ENCODE assay signal across 12 cellular contexts in genomic region chr1:39182804-39183203, GRCh38. TPM values are rescaled to one million over a fixed set of nuclear protein-coding genes. Genes with fewer than 3 reads are reported as not detected.
DNase-seq lines count a peak whose midpoint lies in the region; ATAC-seq, FAIRE-seq and TF ChIP-seq lines count a peak whose summit lies in the region.
"Had no signal": no experiment of that assay in that cellular context is flagged by ENCODE, and none has a peak within 500 bp of the region (broad histone marks: within the 10 kb centered on the region; RNA-seq: fewer than 3 reads in every experiment).

No MANE protein-coding gene starts in this region.

- POLR2A ChIA-PET in activated CD4-positive, alpha-beta T cell treated with anti-CD3 and anti-CD28 coated beads for 36 hours (lab: Charles Lee) = no interaction called here
- POLR2A ChIA-PET in activated CD4-positive, alpha-beta memory T cell treated with anti-CD3 and anti-CD28 coated beads for 36 hours (lab: Charles Lee) = interaction anchor here (1.1 kb wide), 1 partner anchor 80 kb away, joined by 3 read pairs; no protein-coding TSS in a partner anchor
- POLR2A ChIA-PET in RWPE1 (lab: Yijun Ruan, JAX; ENCODE audit: low non-redundant PET) = no interaction called here

- H3K9me3 ChIP-seq in keratinocyte (ENCODE audit: control insufficient read depth, low read depth, low read length) = no peaks in the 10 kb centered on the region
- H3K9me3 ChIP-seq: Caco-2 had no signal

- peaks cover 62% of the 10 kb centered on the region for H3K79me2 ChIP-seq in keratinocyte (ENCODE audit: control insufficient read depth, insufficient read depth, low read length)

- peaks cover 0 to 7% of the 10 kb centered on the region in 2 experiments for H3K36me3 ChIP-seq in keratinocyte (ENCODE audit: control insufficient read depth in 2 of 2, extremely low read depth in 1 of 2, insufficient read depth in 2 of 2, low read length in 2 of 2)
- H3K36me3 ChIP-seq: cardiac muscle cell had no signal

- no peak for ATAC-seq in activated CD4-positive, alpha-beta T cell treated with anti-CD3 and anti-CD28 coated beads for 36 hours
- no peak for ATAC-seq in stimulated activated naive B cell treated with anti-CD40 and anti-IgM and Interleukin-4, amounts not matched to agents 10 μg/mL and 1 μg/mL and 100 μg/mL, for 72 hours (replicated peaks)
- no peak for ATAC-seq in GM19395 (IDR thresholded peaks at IDR 0.05; ENCODE audit: unreplicated experiment)

- intact Hi-C loops in activated CD4-positive, alpha-beta T cell treated with anti-CD3 and anti-CD28 coated beads for 36 hours (cut with DNase I, micrococcal nuclease) = loop anchor here (1.0 to 5.0 kb wide), 5 partner anchors 34 to 309 kb away; partner anchors contain the start of gene BMP8A (in 1 of the 2)
- intact Hi-C loops in activated CD4-positive, alpha-beta memory T cell treated with anti-CD3 and anti-CD28 coated beads for 36 hours (cut with micrococcal nuclease) = loop anchor here (1.0 kb wide), 3 partner anchors 9 to 81 kb away; no protein-coding TSS in a partner anchor

- H3K27me3 ChIP-seq in keratinocyte (ENCODE audit: control insufficient read depth, extremely low read depth, insufficient read depth, low read length) = no peaks in the 10 kb centered on the region
- H3K27me3 ChIP-seq: cardiac muscle cell had no signal

- no peak overlapping the region for H3K4me3 Mint-ChIP-seq in activated CD4-positive, alpha-beta T cell treated with anti-CD3 and anti-CD28 coated beads for 36 hours
- H3K4me3 Mint-ChIP-seq in activated CD4-positive, alpha-beta memory T cell treated with anti-CD3 and anti-CD28 coated beads for 36 hours = no peak overlapping the region
- H3K4me3 Mint-ChIP-seq in stimulated activated naive B cell treated with anti-CD40 and anti-IgM and Interleukin-4, amounts not matched to agents 10 μg/mL and 1 μg/mL and 100 μg/mL, for 72 hours = peak overlapping the region in 1 of 2 donors; percentile 44

- peak overlapping the region; percentile 98 for H3K27ac Mint-ChIP-seq in activated CD4-positive, alpha-beta T cell treated with anti-CD3 and anti-CD28 coated beads for 36 hours
- peak overlapping the region; percentile 91 for H3K27ac Mint-ChIP-seq in activated CD4-positive, alpha-beta memory T cell treated with anti-CD3 and anti-CD28 coated beads for 36 hours
- peak overlapping the region; percentile 17 for H3K27ac Mint-ChIP-seq in stimulated activated naive B cell treated with anti-CD40 and anti-IgM and Interleukin-4, amounts not matched to agents 10 μg/mL and 1 μg/mL and 100 μg/mL, for 72 hours

- dilution Hi-C loops in keratinocyte (cut with MboI; ENCODE audit: extremely low pct_ligation_motif_present, low sequenced_read_pairs) = no loop called here

- CTCF ChIA-PET in activated CD4-positive, alpha-beta T cell treated with anti-CD3 and anti-CD28 coated beads for 36 hours (lab: Charles Lee) = interaction anchor here (1.1 to 3.4 kb wide), 5 partner anchors 10 to 229 kb away, joined by 3 to 51 read pairs (median 8); no protein-coding TSS in a partner anchor
- CTCF ChIA-PET in activated CD4-positive, alpha-beta memory T cell treated with anti-CD3 and anti-CD28 coated beads for 36 hours (lab: Charles Lee) = interaction anchor here (1.0 to 5.6 kb wide), 8 partner anchors 9 to 109 kb away, joined by 3 to 75 read pairs (median 12); no protein-coding TSS in a partner anchor
- CTCF ChIA-PET in RWPE1 (lab: Yijun Ruan, JAX) = interaction anchor here (0.7 kb wide), 1 partner anchor 97 kb away, joined by 3 read pairs; no protein-coding TSS in a partner anchor

- no peak overlapping the region for H3K4me3 ChIP-seq in keratinocyte (ENCODE audit: control insufficient read depth in 2 of 3, extremely low read depth in 1 of 3, insufficient read depth in 2 of 3, low read depth in 1 of 3, low read length in 3 of 3)
- H3K4me3 ChIP-seq: cardiac muscle cell had no signal

- no peaks in the 10 kb centered on the region for H3K9me3 Mint-ChIP-seq in activated CD4-positive, alpha-beta T cell treated with anti-CD3 and anti-CD28 coated beads for 36 hours (ENCODE audit: low read depth)
- H3K9me3 Mint-ChIP-seq in activated CD4-positive, alpha-beta memory T cell treated with anti-CD3 and anti-CD28 coated beads for 36 hours = no peaks in the 10 kb centered on the region
- no peaks in the 10 kb centered on the region for H3K9me3 Mint-ChIP-seq in stimulated activated naive B cell treated with anti-CD40 and anti-IgM and Interleukin-4, amounts not matched to agents 10 μg/mL and 1 μg/mL and 100 μg/mL, for 72 hours

- peak overlapping the region; percentile 93 for H3K27ac ChIP-seq in keratinocyte (ENCODE audit: control insufficient read depth, insufficient read depth, low read length)
- no peak overlapping the region for H3K27ac ChIP-seq in RWPE1
- H3K27ac ChIP-seq: cardiac muscle cell had no signal

- no peak overlapping the region for H2AFZ ChIP-seq in keratinocyte (ENCODE audit: control insufficient read depth, low read length)

- no peak for FAIRE-seq in keratinocyte (lab: Jason Lieb, UNC)
- FAIRE-seq in frontal cortex (lab: Jason Lieb, UNC) = no peak

- H3K4me1 ChIP-seq in keratinocyte (ENCODE audit: control insufficient read depth, extremely low read depth, insufficient read depth, low read length) = peaks cover 67% of the 10 kb centered on the region

- H3K27me3 Mint-ChIP-seq in activated CD4-positive, alpha-beta T cell treated with anti-CD3 and anti-CD28 coated beads for 36 hours = no peaks in the 10 kb centered on the region
- no peaks in the 10 kb centered on the region for H3K27me3 Mint-ChIP-seq in activated CD4-positive, alpha-beta memory T cell treated with anti-CD3 and anti-CD28 coated beads for 36 hours
- no peaks in the 10 kb centered on the region for H3K27me3 Mint-ChIP-seq in stimulated activated naive B cell treated with anti-CD40 and anti-IgM and Interleukin-4, amounts not matched to agents 10 μg/mL and 1 μg/mL and 100 μg/mL, for 72 hours

- DNase-seq in activated CD4-positive, alpha-beta T cell treated with anti-CD3 and anti-CD28 coated beads for 36 hours = no peak
- DNase-seq in activated CD4-positive, alpha-beta T cell treated with anti-CD3 and anti-CD28 coated beads, Interleukin-2, amount 50 U/mL, for 48 hours = no peak
- no peak for DNase-seq in activated CD4-positive, alpha-beta memory T cell treated with anti-CD3 and anti-CD28 coated beads for 36 hours
- DNase-seq in keratinocyte (ENCODE audit: low read depth, low spot score) (no peak), frontal cortex (ENCODE audit: low spot score in 2 of 2) (no peak), RWPE1 (ENCODE audit: low spot score) (no peak)
- DNase-seq in stimulated activated naive B cell treated with anti-CD40 and anti-IgM and Interleukin-4, amounts not matched to agents 10 μg/mL and 1 μg/mL and 100 μg/mL, for 72 hours = no peak
- DNase-seq: activated naive CD4-positive, alpha-beta T cell treated with anti-CD3 and anti-CD28 coated beads, Interleukin-2, amount 50 U/mL, for 16 hours; Caco-2; NCI-H1092 treated with DMSO at 0.1 percent for 48 hours had no signal

- H4K20me1 ChIP-seq in keratinocyte (ENCODE audit: control insufficient read depth, extremely low read depth, insufficient read depth, low read length) = no peaks in the 10 kb centered on the region

- H3K9ac ChIP-seq in keratinocyte (ENCODE audit: control insufficient read depth, extremely low read depth, insufficient read depth, low read length) = no peak overlapping the region

- TF ChIP-seq CTCF in keratinocyte (optimal IDR thresholded peaks at IDR 0.05 in 1 of 3, IDR thresholded peaks at IDR 0.05 in 1 of 3, conservative IDR thresholded peaks at IDR 0.05 in 1 of 3; ENCODE audit: extremely low read depth in 1 of 3, insufficient read depth in 2 of 3, low read length in 3 of 3) (no peak), RWPE1 (conservative IDR thresholded peaks at IDR 0.05; ENCODE audit: low read depth) (no peak)

- peak overlapping the region; percentile 68 for H3K4me2 ChIP-seq in keratinocyte (ENCODE audit: control insufficient read depth, extremely low read depth, insufficient read depth, low read depth, low read length)

- H3K36me3 Mint-ChIP-seq in activated CD4-positive, alpha-beta T cell treated with anti-CD3 and anti-CD28 coated beads for 36 hours (ENCODE audit: low read depth) = peaks cover 3% of the 10 kb centered on the region
- H3K36me3 Mint-ChIP-seq in activated CD4-positive, alpha-beta memory T cell treated with anti-CD3 and anti-CD28 coated beads for 36 hours = no peaks in the 10 kb centered on the region
- peaks cover 0 to 2% of the 10 kb centered on the region in 2 donors for H3K36me3 Mint-ChIP-seq in stimulated activated naive B cell treated with anti-CD40 and anti-IgM and Interleukin-4, amounts not matched to agents 10 μg/mL and 1 μg/mL and 100 μg/mL, for 72 hours

- no peaks in the 10 kb centered on the region for H3K9me1 ChIP-seq in keratinocyte (ENCODE audit: control insufficient read depth, extremely low read depth, insufficient read depth, low read length)

- peaks cover 47% of the 10 kb centered on the region for H3K4me1 Mint-ChIP-seq in activated CD4-positive, alpha-beta T cell treated with anti-CD3 and anti-CD28 coated beads for 36 hours
- H3K4me1 Mint-ChIP-seq in activated CD4-positive, alpha-beta memory T cell treated with anti-CD3 and anti-CD28 coated beads for 36 hours (ENCODE audit: low read depth) = peaks cover 47% of the 10 kb centered on the region
- H3K4me1 Mint-ChIP-seq in stimulated activated naive B cell treated with anti-CD40 and anti-IgM and Interleukin-4, amounts not matched to agents 10 μg/mL and 1 μg/mL and 100 μg/mL, for 72 hours = peaks cover 38 to 60% of the 10 kb centered on the region in 2 donors

RNA-seq across cellular contexts. Expression of gene MACF1, which starts 21.7 kb away (rescaled TPM):
- 100 to 1,000 TPM; 192 to 195 TPM for total RNA-seq in activated CD4-positive, alpha-beta T cell treated with anti-CD3 and anti-CD28 coated beads for 36 hours
- total RNA-seq in activated CD4-positive, alpha-beta memory T cell treated with anti-CD3 and anti-CD28 coated beads for 36 hours = 100 to 1,000 TPM; 239 to 240 TPM
- 84.8 to 111 TPM (median 96.9 TPM) in 3 replicates for polyA plus RNA-seq in keratinocyte
- polyA plus RNA-seq in keratinocyte (2011; ENCODE audit: low read depth) = 210 TPM
- 32.6 and 38.9 TPM in 2 replicates for polyA plus RNA-seq in keratinocyte (2011; cell fraction: cytosol; rRNA removed)
- 432 and 528 TPM in 2 replicates for polyA plus RNA-seq in keratinocyte (2011; cell fraction: nucleus; rRNA removed)
- 132 and 145 TPM in 2 replicates for polyA plus RNA-seq in keratinocyte (2012; ENCODE audit: low replicate concordance)
- polyA minus RNA-seq in keratinocyte = 223 to 562 TPM (median 369 TPM) in 3 replicates
- polyA minus RNA-seq in keratinocyte (2011; cell fraction: cytosol; rRNA and poly(A)+ RNA removed) = 87.1 TPM
- 697 and 1,508 TPM in 2 replicates for polyA minus RNA-seq in keratinocyte (2011; cell fraction: nucleus; rRNA and poly(A)+ RNA removed)
- 306 TPM for total RNA-seq in frontal cortex

Comparison
In these comparisons a context has a peak if more than half of its experiments do, and no peak if none do; other contexts are left out.
1. H3K27ac Mint-ChIP-seq: peak in every context shown above with its lines; median percentile 98 in activated CD4-positive, alpha-beta T cell treated with anti-CD3 and anti-CD28 coated beads for 36 hours; 91 in activated CD4-positive, alpha-beta memory T cell treated with anti-CD3 and anti-CD28 coated beads for 36 hours; 17 in stimulated activated naive B cell treated with anti-CD40 and anti-IgM and Interleukin-4, amounts not matched to agents 10 μg/mL and 1 μg/mL and 100 μg/mL, for 72 hours.